ENCODE assay signal across 12 cellular contexts in the genomic region with DNA sequence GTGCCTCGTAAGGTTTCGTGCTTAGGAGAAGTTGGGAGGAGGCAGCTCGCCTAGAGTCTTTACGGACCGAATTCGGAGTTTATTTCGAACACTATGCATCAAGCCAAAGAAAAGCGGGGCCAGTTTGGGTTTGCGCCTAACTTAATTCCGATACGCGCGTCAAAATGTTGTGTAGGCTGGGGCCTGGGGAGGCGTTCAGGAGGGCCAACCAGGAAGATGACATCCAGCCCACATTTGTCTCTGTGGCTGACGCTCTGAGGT. TPM values are rescaled to one million over a fixed set of nuclear protein-coding genes. Genes with fewer than 3 reads are reported as not detected.
DNase-seq lines count a peak whose midpoint lies in the region; ATAC-seq and TF ChIP-seq lines count a peak whose summit lies in the region.
"Had no signal": no experiment of that assay in that cellular context is flagged by ENCODE, and none has a peak within 500 bp of the region (broad histone marks: within the 10 kb centered on the region; RNA-seq: fewer than 3 reads in every experiment).

No MANE protein-coding gene starts in this region.

- H3K36me3 ChIP-seq in heart right ventricle, result no peaks in the 10 kb centered on the region
- no peaks in the 10 kb centered on the region for H3K36me3 ChIP-seq in muscle layer of duodenum (ENCODE audit: control insufficient read depth in 1 of 2, insufficient read depth in 2 of 2, low read length in 2 of 2)
- H3K36me3 ChIP-seq in upper lobe of right lung, result no peaks in the 10 kb centered on the region
- H3K36me3 ChIP-seq: cardiac muscle cell, Peyer's patch had no signal

- intact Hi-C loops in heart right ventricle (cut with DNase I) (loop anchor here in 1 of 10 donors (5.0 kb wide), 1 partner anchor 258 kb away; no protein-coding TSS in a partner anchor), cardiac septum (cut with DNase I) (no loop called here), upper lobe of right lung (cut with DNase I) (no loop called here)

- DNase-seq in heart right ventricle (no peak), cardiac septum (ENCODE audit: low spot score) (no peak), astrocyte of the spinal cord (ENCODE audit: low read depth, low spot score) (no peak), upper lobe of right lung (no peak), NCI-H1417 (lab: John Stamatoyannopoulos, UW) (no peak)
- DNase-seq in central memory CD4-positive, alpha-beta T cell, result no peak
- DNase-seq: KG1 had no signal

- H3K4me1 ChIP-seq in heart right ventricle, result peaks cover 6 to 24% (median 13%) of the 10 kb centered on the region in 9 donors
- H3K4me1 ChIP-seq in muscle layer of duodenum (ENCODE audit: control insufficient read depth in 1 of 2, insufficient read depth in 2 of 2, low read length in 2 of 2), result peaks cover 5 to 18% of the 10 kb centered on the region in 2 donors
- H3K4me1 ChIP-seq in upper lobe of right lung, result peaks cover 14% of the 10 kb centered on the region

- H3K9me3 ChIP-seq in heart right ventricle, result no peaks in the 10 kb centered on the region
- H3K9me3 ChIP-seq in muscle layer of duodenum (ENCODE audit: control insufficient read depth in 1 of 2, low read length in 2 of 2), result no peaks in the 10 kb centered on the region
- H3K9me3 ChIP-seq in upper lobe of right lung, result no peaks in the 10 kb centered on the region

- peaks cover 47 to 100% (median 99%) of the 10 kb centered on the region in 7 donors for H3K27me3 ChIP-seq in heart right ventricle
- peaks cover 89% of the 10 kb centered on the region for H3K27me3 ChIP-seq in muscle layer of duodenum (ENCODE audit: low read depth, low read length)
- peaks cover 95% of the 10 kb centered on the region for H3K27me3 ChIP-seq in upper lobe of right lung

- TF ChIP-seq CTCF in heart right ventricle (IDR thresholded peaks at IDR 0.05) (no peak), astrocyte of the spinal cord (IDR thresholded peaks at IDR 0.05; ENCODE audit: low read depth, low read length) (no peak), upper lobe of right lung (IDR thresholded peaks at IDR 0.05) (no peak)

- ATAC-seq in heart right ventricle (no peak), upper lobe of right lung (no peak), HG02938 (IDR thresholded peaks at IDR 0.05; ENCODE audit: unreplicated experiment) (no peak)

- in situ Hi-C loops in astrocyte of the spinal cord (cut with HindIII; ENCODE audit: low sequenced_read_pairs), result no loop called here

- H3K27ac ChIP-seq in heart right ventricle (no peak overlapping the region), muscle layer of duodenum (ENCODE audit: low read length) (no peak overlapping the region), upper lobe of right lung (no peak overlapping the region)
- H3K27ac ChIP-seq: cardiac muscle cell, Peyer's patch had no signal

- WGBS in heart right ventricle, 2 donors, result 5 to 7% methylated on average over 15 of the region's 15 CpGs

- peak overlapping the region in 6 of 10 donors; percentile 11 to 44 (median 33) for H3K4me3 ChIP-seq in heart right ventricle
- peak overlapping the region; percentile 10 for H3K4me3 ChIP-seq in astrocyte of the spinal cord (ENCODE audit: low read depth, low read length)
- peak overlapping the region; percentile 4 to 47 for H3K4me3 ChIP-seq in muscle layer of duodenum (ENCODE audit: low read depth in 1 of 2, low read length in 2 of 2)
- peak overlapping the region; percentile 21 for H3K4me3 ChIP-seq in upper lobe of right lung

RNA-seq across cellular contexts. Expression of a gene that starts 6.4 kb away (rescaled TPM):
- total RNA-seq in heart right ventricle (under 1 TPM in 4 of 10 donors, not detected in 6; 0.05 to 0.14 (median 0.07) TPM), cardiac septum (0.08 TPM), upper lobe of right lung (0.35 TPM)
- under 1 TPM in 1 of 2 donors, not detected in 1; 0.01 TPM for polyA plus RNA-seq in heart right ventricle
- total RNA-seq: cardiac muscle cell had no signal

RNA-seq across cellular contexts. Expression of a gene that starts 28.2 kb away (rescaled TPM):
- total RNA-seq in heart right ventricle (not detected), cardiac septum (not detected), upper lobe of right lung (not detected)
- polyA plus RNA-seq in heart right ventricle, result under 1 TPM in 1 of 2 donors, not detected in 1; 0.03 TPM
- total RNA-seq: cardiac muscle cell, mononuclear cell, Peyer's patch had no signal
- polyA plus RNA-seq: cardiac muscle cell had no signal
